Comparison of ENCODE assay signal across 8 cellular contexts in the genomic region with DNA sequence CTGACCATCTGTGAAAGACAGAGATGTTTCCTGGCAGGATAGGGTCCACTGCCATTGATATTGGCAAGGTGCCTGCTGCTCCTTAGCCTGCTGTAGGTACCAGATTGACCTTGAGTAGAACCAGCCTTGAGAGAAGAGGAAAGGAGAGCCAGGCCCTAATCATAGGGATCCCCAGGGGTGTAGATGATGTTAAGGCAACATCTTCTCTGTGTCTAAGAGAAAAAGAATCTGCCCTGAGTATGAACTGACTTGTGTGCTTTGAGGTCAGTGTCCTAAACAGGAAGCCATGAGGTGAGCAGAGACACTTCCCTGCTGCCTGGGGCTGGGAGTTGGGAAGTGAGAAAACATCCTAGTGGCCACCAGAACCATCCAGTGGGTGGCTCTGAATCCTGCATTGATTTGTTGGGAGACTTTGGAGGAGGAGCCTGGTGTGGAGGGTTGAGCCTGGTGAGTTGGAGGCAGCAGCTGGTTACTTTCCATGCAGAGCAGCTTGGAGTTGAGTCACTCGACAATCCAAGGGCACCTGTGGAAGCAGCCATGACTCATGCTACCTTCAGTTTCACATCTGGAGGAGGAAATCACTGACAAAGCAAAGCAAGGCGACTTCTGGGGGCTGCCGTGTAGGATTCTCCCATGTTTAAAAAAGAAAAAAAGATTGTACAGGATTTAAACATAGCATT. TPM values are rescaled to one million over a fixed set of nuclear protein-coding genes. Genes with fewer than 3 reads are reported as not detected.
DNase-seq lines count a peak whose midpoint lies in the region; ATAC-seq and TF ChIP-seq lines count a peak whose summit lies in the region.

No MANE protein-coding gene starts in this region.

- CTCF ChIA-PET in activated CD4-positive, alpha-beta T cell treated with anti-CD3 and anti-CD28 coated beads for 36 hours (lab: Charles Lee): interaction anchor here (0.7 kb wide), 1 partner anchor 11 kb away, joined by 3 read pairs; no protein-coding TSS in a partner anchor

- H3K27me3 Mint-ChIP-seq in activated CD4-positive, alpha-beta T cell treated with anti-CD3 and anti-CD28 coated beads for 36 hours: peaks cover 2% of the 10 kb centered on the region
- no peaks in the 10 kb centered on the region for H3K27me3 Mint-ChIP-seq in neural progenitor cell (ENCODE audit: insufficient read depth, low read depth)

- peak; percentile 75 for DNase-seq in activated CD4-positive, alpha-beta T cell treated with anti-CD3 and anti-CD28 coated beads for 36 hours
- DNase-seq in activated CD4-positive, alpha-beta T cell treated with anti-CD3 and anti-CD28 coated beads, Interleukin-2, amount 50 U/mL, for 1 hour: no peak
- peak; percentile 76 for DNase-seq in activated CD4-positive, alpha-beta T cell treated with anti-CD3 and anti-CD28 coated beads for 48 hours
- DNase-seq in epithelial cell of proximal tubule (ENCODE audit: low read depth) (peak; percentile 95), osteoblast (ENCODE audit: insufficient read length, low spot score, missing footprints) (peak; percentile 92), neural progenitor cell (ENCODE audit: low spot score) (no peak), AML-193 (lab: John Stamatoyannopoulos, UW) (no peak)

- no peaks in the 10 kb centered on the region for H3K9me3 Mint-ChIP-seq in activated CD4-positive, alpha-beta T cell treated with anti-CD3 and anti-CD28 coated beads for 36 hours (ENCODE audit: low read depth)
- H3K9me3 Mint-ChIP-seq in neural progenitor cell: no peaks in the 10 kb centered on the region

- peak overlapping the region; percentile 24 for H3K27ac ChIP-seq in osteoblast (ENCODE audit: low read depth, low read length)
- no peak overlapping the region for H3K27ac ChIP-seq in neural progenitor cell

- H3K9me3 ChIP-seq in osteoblast (ENCODE audit: low read depth, low read length): no peaks in the 10 kb centered on the region
- H3K9me3 ChIP-seq in neural progenitor cell (ENCODE audit: low read depth): no peaks in the 10 kb centered on the region

- peaks cover 32% of the 10 kb centered on the region for H3K79me2 ChIP-seq in osteoblast (ENCODE audit: insufficient read depth, low read length)
- H3K79me2 ChIP-seq in neural progenitor cell (ENCODE audit: low read depth): peaks cover 6% of the 10 kb centered on the region

- H3K27ac Mint-ChIP-seq in activated CD4-positive, alpha-beta T cell treated with anti-CD3 and anti-CD28 coated beads for 36 hours: peak overlapping the region; percentile 61
- no peak overlapping the region for H3K27ac Mint-ChIP-seq in neural progenitor cell

- peaks cover 24% of the 10 kb centered on the region for H4K20me1 ChIP-seq in osteoblast (ENCODE audit: insufficient read depth, low read length)
- H4K20me1 ChIP-seq in neural progenitor cell (ENCODE audit: low read depth): no peaks in the 10 kb centered on the region

- H3K36me3 Mint-ChIP-seq in activated CD4-positive, alpha-beta T cell treated with anti-CD3 and anti-CD28 coated beads for 36 hours (ENCODE audit: low read depth): peaks cover 5% of the 10 kb centered on the region
- no peaks in the 10 kb centered on the region for H3K36me3 Mint-ChIP-seq in neural progenitor cell

- TF ChIP-seq CTCF in epithelial cell of proximal tubule (conservative IDR thresholded peaks at IDR 0.05; ENCODE audit: low read depth, low read length) (peak; percentile 40), osteoblast (IDR thresholded peaks at IDR 0.05; ENCODE audit: extremely low read depth, low read depth, low read length) (peak; percentile 29), neural progenitor cell (IDR thresholded peaks at IDR 0.05) (no peak)

- H3K4me3 Mint-ChIP-seq in activated CD4-positive, alpha-beta T cell treated with anti-CD3 and anti-CD28 coated beads for 36 hours: no peak overlapping the region
- H3K4me3 Mint-ChIP-seq in neural progenitor cell: no peak overlapping the region

- H3K4me1 Mint-ChIP-seq in activated CD4-positive, alpha-beta T cell treated with anti-CD3 and anti-CD28 coated beads for 36 hours: peaks cover 24% of the 10 kb centered on the region
- no peaks in the 10 kb centered on the region for H3K4me1 Mint-ChIP-seq in neural progenitor cell

- H3K36me3 ChIP-seq in osteoblast (ENCODE audit: insufficient read depth, low read length) (peaks cover 5% of the 10 kb centered on the region), neural progenitor cell (no peaks in the 10 kb centered on the region)

- H3K4me1 ChIP-seq in osteoblast (ENCODE audit: insufficient read depth, low read length) (peaks cover 9% of the 10 kb centered on the region), neural progenitor cell (no peaks in the 10 kb centered on the region)

- H3K9ac ChIP-seq in neural progenitor cell: no peak overlapping the region

- H3K4me3 ChIP-seq in epithelial cell of proximal tubule (ENCODE audit: low read depth, low read length) (no peak overlapping the region), osteoblast (ENCODE audit: insufficient read depth, low read length) (no peak overlapping the region), neural progenitor cell (no peak overlapping the region)

- no peak overlapping the region for H2AFZ ChIP-seq in osteoblast (ENCODE audit: low read length)
- no peak overlapping the region for H2AFZ ChIP-seq in neural progenitor cell (replicated peaks)

- POLR2A ChIA-PET in activated CD4-positive, alpha-beta T cell treated with anti-CD3 and anti-CD28 coated beads for 36 hours (lab: Charles Lee): interaction anchor here (0.6 to 0.7 kb wide), 2 partner anchors 25 to 314 kb away, joined by 4 read pairs; no protein-coding TSS in a partner anchor

- peak; percentile 96 for ATAC-seq in activated CD4-positive, alpha-beta T cell treated with anti-CD3 and anti-CD28 coated beads for 36 hours
- ATAC-seq in HG02763 (IDR thresholded peaks at IDR 0.05; ENCODE audit: unreplicated experiment): no peak

- H3K27me3 ChIP-seq in osteoblast (ENCODE audit: insufficient read depth, low read length) (no peaks in the 10 kb centered on the region), neural progenitor cell (no peaks in the 10 kb centered on the region)

- intact Hi-C loops in activated CD4-positive, alpha-beta T cell treated with anti-CD3 and anti-CD28 coated beads for 36 hours (cut with DNase I, micrococcal nuclease): loop anchor here in 1 of 2 experiments (1.0 to 2.0 kb wide), 2 partner anchors 71 to 109 kb away; no protein-coding TSS in a partner anchor

- no peak overlapping the region for H3K4me2 ChIP-seq in osteoblast (ENCODE audit: insufficient read depth, low read length)
- no peak overlapping the region for H3K4me2 ChIP-seq in neural progenitor cell

- H3F3A ChIP-seq in neural progenitor cell (ENCODE audit: low read depth): no peaks in the 10 kb centered on the region

RNA-seq across cellular contexts. Expression of a gene that starts 47.8 kb away (rescaled TPM):
- total RNA-seq in activated CD4-positive, alpha-beta T cell treated with anti-CD3 and anti-CD28 coated beads for 36 hours: 10 to 100 TPM; 10.1 to 11.6 TPM
- total RNA-seq in epithelial cell of proximal tubule (9.7 and 15.8 TPM in 2 replicates), osteoblast (57.2 and 77.2 TPM in 2 replicates), neural progenitor cell (ENCODE audit: low replicate concordance) (39.0 and 44.6 TPM in 2 replicates)

Comparison
In these comparisons a context has a peak if more than half of its experiments do, and no peak if none do; other contexts are left out.
1. DNase-seq: peak in activated CD4-positive, alpha-beta T cell treated with anti-CD3 and anti-CD28 coated beads for 36 hours (single experiment), activated CD4-positive, alpha-beta T cell treated with anti-CD3 and anti-CD28 coated beads for 48 hours (single experiment), epithelial cell of proximal tubule (single experiment) and osteoblast (single experiment); none in activated CD4-positive, alpha-beta T cell treated with anti-CD3 and anti-CD28 coated beads, Interleukin-2, amount 50 U/mL, for 1 hour (single experiment), neural progenitor cell (single experiment) and AML-193 (0 of 2).